In the genomic region with DNA sequence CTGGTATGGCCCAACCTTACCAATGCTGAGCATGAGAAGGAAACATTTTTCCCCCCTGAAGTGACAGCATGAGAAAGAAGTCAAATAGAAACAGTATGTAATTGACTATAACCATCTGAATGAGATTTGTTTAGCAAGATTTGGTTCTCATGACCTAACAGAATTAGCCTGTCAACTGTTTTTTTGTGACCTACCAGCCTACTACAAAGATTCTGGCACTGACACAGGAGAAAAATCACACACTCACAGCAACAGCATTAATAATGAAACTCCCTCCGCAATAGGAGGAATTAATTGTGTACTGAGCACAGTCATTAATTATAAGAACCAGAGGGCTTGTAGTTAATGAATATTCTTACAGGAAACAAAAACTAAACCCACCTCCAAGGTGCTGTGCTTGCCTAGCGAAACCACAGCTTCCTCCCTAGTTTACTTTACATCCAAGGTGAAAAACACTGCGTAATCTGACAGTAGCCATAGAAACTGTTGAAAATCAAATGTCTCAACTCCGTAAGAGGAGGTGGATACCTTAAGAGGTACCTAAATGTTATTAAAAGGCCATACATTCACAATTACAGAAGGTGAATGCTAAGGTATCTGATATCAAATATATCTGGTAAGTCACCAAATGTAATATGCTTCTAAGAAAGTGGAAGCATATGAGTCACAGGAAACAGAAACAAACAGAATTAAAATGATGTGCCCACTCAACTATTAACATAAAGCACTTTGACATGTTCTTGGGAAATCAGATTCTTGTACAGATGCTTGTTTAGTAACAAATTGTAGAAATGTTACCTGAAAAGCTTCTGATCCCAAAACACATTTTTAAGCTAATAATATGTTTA, we compare ENCODE assay signal across 10 cellular contexts. TPM values are rescaled to one million over a fixed set of nuclear protein-coding genes. Genes with fewer than 3 reads are reported as not detected.
DNase-seq lines count a peak whose midpoint lies in the region; ATAC-seq and TF ChIP-seq lines count a peak whose summit lies in the region.
"Had no signal": no experiment of that assay in that cellular context is flagged by ENCODE, and none has a peak within 500 bp of the region (broad histone marks: within the 10 kb centered on the region; RNA-seq: fewer than 3 reads in every experiment).

No MANE protein-coding gene starts in this region.

- intact Hi-C loops in aorta (cut with DNase I): no loop called here
- intact Hi-C loops in uterus (cut with DNase I; ENCODE audit: low total_unique reads): no loop called here
- intact Hi-C loops in sciatic nerve (cut with DNase I): no loop called here

- DNase-seq in iris pigment epithelial cell (ENCODE audit: low read depth) (peak; percentile 19), NCI-H146 (lab: John Stamatoyannopoulos, UW) (no peak), aorta (no peak), uterus (no peak), sciatic nerve (ENCODE audit: low spot score) (no peak)

- no peak for TF ChIP-seq POLR2A in uterus (IDR thresholded peaks at IDR 0.05)

- no peak for TF ChIP-seq CTCF in uterus (IDR thresholded peaks at IDR 0.05)

- ATAC-seq in GM18858 (IDR thresholded peaks at IDR 0.05; ENCODE audit: unreplicated experiment) (peak; percentile 73), GM21529 (IDR thresholded peaks at IDR 0.05; ENCODE audit: unreplicated experiment) (peak; percentile 78), HG03575 (IDR thresholded peaks at IDR 0.05; ENCODE audit: extremely low read depth, insufficient number of reproducible peaks, low FRiP score, unreplicated experiment) (peak; percentile 56), aorta (ENCODE audit: low FRiP score) (no peak), sciatic nerve (no peak)

- H3K27me3 ChIP-seq in aorta (ENCODE audit: control insufficient read depth in 1 of 2, insufficient read depth in 2 of 2, low read length in 1 of 2) (no peaks in the 10 kb centered on the region), uterus (no peaks in the 10 kb centered on the region)
- H3K27me3 ChIP-seq: suprapubic skin had no signal

- H3K27ac ChIP-seq in aorta (ENCODE audit: low read depth in 1 of 2, low read length in 2 of 2): no peak overlapping the region
- H3K27ac ChIP-seq in uterus: no peak overlapping the region
- H3K27ac ChIP-seq: epithelial cell of prostate, suprapubic skin had no signal

- H3K4me1 ChIP-seq in aorta (ENCODE audit: control insufficient read depth in 1 of 2, insufficient read depth in 2 of 2, low read length in 2 of 2) (no peaks in the 10 kb centered on the region), uterus (no peaks in the 10 kb centered on the region)
- H3K4me1 ChIP-seq: suprapubic skin had no signal

- 60 to 68% methylated on average over 4 of the region's 4 CpGs for WGBS in aorta, 2 donors

- no peak overlapping the region for H3K4me3 ChIP-seq in aorta (ENCODE audit: low read length in 2 of 2)
- no peak overlapping the region for H3K4me3 ChIP-seq in uterus
- H3K4me3 ChIP-seq: suprapubic skin had no signal

- H3K36me3 ChIP-seq in aorta (ENCODE audit: control insufficient read depth in 1 of 2, insufficient read depth in 2 of 2, low read length in 1 of 2) (no peaks in the 10 kb centered on the region), uterus (no peaks in the 10 kb centered on the region)
- H3K36me3 ChIP-seq: suprapubic skin had no signal

- H3K9me3 ChIP-seq in aorta (ENCODE audit: control insufficient read depth, low read length): peaks cover 4% of the 10 kb centered on the region
- H3K9me3 ChIP-seq in uterus: no peaks in the 10 kb centered on the region

RNA-seq across cellular contexts. Expression of a gene that starts 35.0 kb away (rescaled TPM):
- total RNA-seq in aorta (10 to 100 TPM; 24.5 to 87.0 TPM), uterus (100 to 1,000 TPM in 3 of 4 donors, 10 to 100 TPM in 1; 70.9 to 266 (median 156) TPM), sciatic nerve (8.5 TPM)
- under 1 TPM; 0.10 to 0.13 TPM for polyA plus RNA-seq in aorta

Comparison
In these comparisons a context has a peak if more than half of its experiments do, and no peak if none do; other contexts are left out.
1. ATAC-seq: peak in GM18858 (single experiment), GM21529 (single experiment) and HG03575 (single experiment); none in aorta (single experiment) and sciatic nerve (single experiment).